In the genomic region with DNA sequence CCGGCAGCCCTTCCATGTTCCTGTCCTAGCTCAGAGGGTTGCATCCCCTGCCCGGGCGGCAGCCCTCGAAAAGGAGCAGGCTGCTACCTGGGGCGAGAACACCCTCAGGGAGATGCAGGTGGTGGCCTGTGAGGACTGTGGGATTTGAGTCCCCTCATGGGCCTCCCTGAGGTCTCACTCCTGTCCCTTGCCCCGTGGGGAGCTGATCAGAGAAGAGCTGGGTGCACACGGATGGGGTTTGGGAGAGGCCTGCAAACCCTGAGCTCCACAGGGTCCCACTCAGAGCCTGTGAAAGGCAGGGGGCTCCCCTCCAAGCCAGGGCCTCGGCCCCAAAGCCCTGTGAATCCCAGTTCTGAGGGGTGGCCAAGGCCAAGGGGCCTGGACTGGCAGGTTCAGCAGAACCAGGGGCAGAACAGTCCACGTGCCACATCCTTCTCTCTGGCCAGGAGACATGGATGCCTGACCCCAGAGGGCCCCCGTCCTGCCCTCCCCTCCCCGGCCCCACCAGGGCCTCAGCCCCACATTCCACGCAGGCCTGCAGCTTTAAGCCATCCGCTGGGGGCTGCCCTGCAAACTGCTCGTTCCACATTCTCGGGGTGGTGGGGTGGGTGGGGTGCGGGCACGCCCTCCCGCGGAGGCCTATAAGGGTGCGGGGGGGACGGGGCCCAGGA, we compare ENCODE assay signal across 1 cellular context.
A peak's percentile ranks its signal among the peaks of the same experiment; 100 is the strongest.
TF ChIP-seq lines count a peak whose summit lies in the region.

A gene with protein sequence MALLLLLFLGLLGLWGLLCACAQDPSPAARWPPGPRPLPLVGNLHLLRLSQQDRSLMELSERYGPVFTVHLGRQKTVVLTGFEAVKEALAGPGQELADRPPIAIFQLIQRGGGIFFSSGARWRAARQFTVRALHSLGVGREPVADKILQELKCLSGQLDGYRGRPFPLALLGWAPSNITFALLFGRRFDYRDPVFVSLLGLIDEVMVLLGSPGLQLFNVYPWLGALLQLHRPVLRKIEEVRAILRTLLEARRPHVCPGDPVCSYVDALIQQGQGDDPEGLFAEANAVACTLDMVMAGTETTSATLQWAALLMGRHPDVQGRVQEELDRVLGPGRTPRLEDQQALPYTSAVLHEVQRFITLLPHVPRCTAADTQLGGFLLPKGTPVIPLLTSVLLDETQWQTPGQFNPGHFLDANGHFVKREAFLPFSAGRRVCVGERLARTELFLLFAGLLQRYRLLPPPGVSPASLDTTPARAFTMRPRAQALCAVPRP (plus strand): TSS at position 671 of the 671 bp plus-strand sequence. CDS start 31 bp downstream, outside the sequence.

TF ChIP-seq in HepG2, 621 proteins besides CTCF, POLR2A, EP300 and RAD21 (continued from another document):
- TF ChIP-seq, protein P1, sequence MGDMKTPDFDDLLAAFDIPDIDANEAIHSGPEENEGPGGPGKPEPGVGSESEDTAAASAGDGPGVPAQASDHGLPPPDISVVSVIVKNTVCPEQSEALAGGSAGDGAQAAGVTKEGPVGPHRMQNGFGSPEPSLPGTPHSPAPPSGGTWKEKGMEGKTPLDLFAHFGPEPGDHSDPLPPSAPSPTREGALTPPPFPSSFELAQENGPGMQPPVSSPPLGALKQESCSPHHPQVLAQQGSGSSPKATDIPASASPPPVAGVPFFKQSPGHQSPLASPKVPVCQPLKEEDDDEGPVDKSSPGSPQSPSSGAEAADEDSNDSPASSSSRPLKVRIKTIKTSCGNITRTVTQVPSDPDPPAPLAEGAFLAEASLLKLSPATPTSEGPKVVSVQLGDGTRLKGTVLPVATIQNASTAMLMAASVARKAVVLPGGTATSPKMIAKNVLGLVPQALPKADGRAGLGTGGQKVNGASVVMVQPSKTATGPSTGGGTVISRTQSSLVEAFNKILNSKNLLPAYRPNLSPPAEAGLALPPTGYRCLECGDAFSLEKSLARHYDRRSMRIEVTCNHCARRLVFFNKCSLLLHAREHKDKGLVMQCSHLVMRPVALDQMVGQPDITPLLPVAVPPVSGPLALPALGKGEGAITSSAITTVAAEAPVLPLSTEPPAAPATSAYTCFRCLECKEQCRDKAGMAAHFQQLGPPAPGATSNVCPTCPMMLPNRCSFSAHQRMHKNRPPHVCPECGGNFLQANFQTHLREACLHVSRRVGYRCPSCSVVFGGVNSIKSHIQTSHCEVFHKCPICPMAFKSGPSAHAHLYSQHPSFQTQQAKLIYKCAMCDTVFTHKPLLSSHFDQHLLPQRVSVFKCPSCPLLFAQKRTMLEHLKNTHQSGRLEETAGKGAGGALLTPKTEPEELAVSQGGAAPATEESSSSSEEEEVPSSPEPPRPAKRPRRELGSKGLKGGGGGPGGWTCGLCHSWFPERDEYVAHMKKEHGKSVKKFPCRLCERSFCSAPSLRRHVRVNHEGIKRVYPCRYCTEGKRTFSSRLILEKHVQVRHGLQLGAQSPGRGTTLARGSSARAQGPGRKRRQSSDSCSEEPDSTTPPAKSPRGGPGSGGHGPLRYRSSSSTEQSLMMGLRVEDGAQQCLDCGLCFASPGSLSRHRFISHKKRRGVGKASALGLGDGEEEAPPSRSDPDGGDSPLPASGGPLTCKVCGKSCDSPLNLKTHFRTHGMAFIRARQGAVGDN (CRISPR knock-in tag; IDR thresholded peaks at IDR 0.05), result peak; percentile 85
- TF ChIP-seq RARA (CRISPR knock-in tag; IDR thresholded peaks at IDR 0.05) (no peak), RORA (CRISPR knock-in tag; IDR thresholded peaks at IDR 0.05) (no peak), MTF2 (CRISPR knock-in tag; IDR thresholded peaks at IDR 0.05; ENCODE audit: borderline replicate concordance) (no peak), NR2F6 (IDR thresholded peaks at IDR 0.05) (peak; percentile 51; the same call in 1 of the 2 replicates), NR2F6 (CRISPR knock-in tag; IDR thresholded peaks at IDR 0.05) (no peak)
